ENCODE assay signal across 8 cellular contexts in genomic region chr11:111982019-111982464, GRCh38. TPM values are rescaled to one million over a fixed set of nuclear protein-coding genes. Genes with fewer than 3 reads are reported as not detected.
DNase-seq lines count a peak whose midpoint lies in the region; ATAC-seq and TF ChIP-seq lines count a peak whose summit lies in the region.

No MANE protein-coding gene starts in this region.

- 31 to 33% methylated on average over 2 to 7 of the region's 7 CpGs for WGBS in gastroesophageal sphincter (ENCODE audit: low coverage in 1 of 2), 2 donors
- WGBS in ovary, 3 donors = 56 to 60% (median 60%) methylated on average over 7 of the region's 7 CpGs

- ATAC-seq in HG02571 (IDR thresholded peaks at IDR 0.05; ENCODE audit: unreplicated experiment) (peak; percentile 62), gastroesophageal sphincter (no peak), GM19324 (IDR thresholded peaks at IDR 0.05; ENCODE audit: low FRiP score, unreplicated experiment) (no peak)

- H3K27ac ChIP-seq in gastroesophageal sphincter = peak overlapping the region; percentile 36 to 98 (median 87)
- H3K27ac ChIP-seq in ovary = no peak overlapping the region
- peak overlapping the region in 1 of 2 donors; percentile 42 for H3K27ac ChIP-seq in uterus

- TF ChIP-seq POLR2A in gastroesophageal sphincter (IDR thresholded peaks at IDR 0.05) (no peak), ovary (IDR thresholded peaks at IDR 0.05) (no peak), uterus (IDR thresholded peaks at IDR 0.05) (no peak)

- H3K4me3 ChIP-seq in gastroesophageal sphincter = no peak overlapping the region
- no peak overlapping the region for H3K4me3 ChIP-seq in ovary
- H3K4me3 ChIP-seq in uterus = no peak overlapping the region

- H3K27me3 ChIP-seq in gastroesophageal sphincter (no peaks in the 10 kb centered on the region), ovary (no peaks in the 10 kb centered on the region), uterus (no peaks in the 10 kb centered on the region)

- peaks cover 15 to 60% (median 23%) of the 10 kb centered on the region in 3 donors for H3K4me1 ChIP-seq in gastroesophageal sphincter
- H3K4me1 ChIP-seq in ovary (ENCODE audit: insufficient read depth) = no peaks in the 10 kb centered on the region
- H3K4me1 ChIP-seq in uterus = peaks cover 4 to 5% of the 10 kb centered on the region in 2 donors

- TF ChIP-seq EP300 in gastroesophageal sphincter (IDR thresholded peaks at IDR 0.05) = no peak
- no peak for TF ChIP-seq EP300 in ovary (IDR thresholded peaks at IDR 0.05)

- intact Hi-C loops in ovary (cut with DNase I) (loop anchor here in 1 of 4 donors (10.0 kb wide), 1 partner anchor 107 kb away; the partner anchor contains the start of genes ALG9, CFAP68 and FDXACB1), uterus (cut with DNase I; ENCODE audit: low total_unique reads) (no loop called here)

- TF ChIP-seq CTCF in gastroesophageal sphincter (IDR thresholded peaks at IDR 0.05) (peak; percentile 53 to 79 (median 70)), ovary (IDR thresholded peaks at IDR 0.05) (peak in 1 of 3 donors; percentile 19), uterus (IDR thresholded peaks at IDR 0.05) (peak; percentile 37 to 68 (median 54))

- DNase-seq in EH (ENCODE audit: low read depth) (peak; percentile 51), NCI-H510A treated with DMSO at 0.1 percent for 48 hours (lab: John Stamatoyannopoulos, UW) (peak; percentile 42), ovary (peak in 3 of 5 donors; percentile 31 to 52 (median 49)), uterus (peak; percentile 41 to 57)
- peak; percentile 20 for DNase-seq in activated T-helper 9 cell treated with anti-CD3 and anti-CD28 coated beads, Interleukin-2, amount 50 U/mL, for 16 hours (ENCODE audit: low read depth)

- H3K9me3 ChIP-seq in gastroesophageal sphincter (no peaks in the 10 kb centered on the region), ovary (no peaks in the 10 kb centered on the region), uterus (no peaks in the 10 kb centered on the region)

- H3K36me3 ChIP-seq in gastroesophageal sphincter (peaks cover 3 to 64% of the 10 kb centered on the region in 2 donors), ovary (no peaks in the 10 kb centered on the region), uterus (no peaks in the 10 kb centered on the region)

RNA-seq across cellular contexts. Expression of gene DLAT, which starts 43.2 kb away (rescaled TPM):
- total RNA-seq in gastroesophageal sphincter (10 to 100 TPM; 18.2 to 38.6 (median 32.1) TPM), ovary (10 to 100 TPM; 10.8 to 26.4 (median 19.9) TPM), uterus (10 to 100 TPM; 11.8 to 32.7 (median 24.7) TPM)
- polyA plus RNA-seq in ovary = 10 to 100 TPM; 11.1 to 27.8 TPM

RNA-seq across cellular contexts. Expression of gene DIXDC1, which starts 44.9 kb away (rescaled TPM):
- 100 to 1,000 TPM; 125 to 164 (median 153) TPM for total RNA-seq in gastroesophageal sphincter
- total RNA-seq in ovary = 10 to 100 TPM; 17.0 to 25.4 (median 23.7) TPM
- 10 to 100 TPM; 10.3 to 37.9 TPM for polyA plus RNA-seq in ovary
- total RNA-seq in uterus = 10 to 100 TPM; 38.7 to 63.0 (median 51.4) TPM

Comparison
In these comparisons a context has a peak if more than half of its experiments do, and no peak if none do; other contexts are left out.
1. H3K27ac ChIP-seq: peak in gastroesophageal sphincter (4 of 4); none in ovary (0 of 2).
2. Peak in every context shown above with its lines, with median percentiles within 50 percentile points of each other: DNase-seq.